7 cellular contexts compared by ENCODE assay signal in the genomic region with DNA sequence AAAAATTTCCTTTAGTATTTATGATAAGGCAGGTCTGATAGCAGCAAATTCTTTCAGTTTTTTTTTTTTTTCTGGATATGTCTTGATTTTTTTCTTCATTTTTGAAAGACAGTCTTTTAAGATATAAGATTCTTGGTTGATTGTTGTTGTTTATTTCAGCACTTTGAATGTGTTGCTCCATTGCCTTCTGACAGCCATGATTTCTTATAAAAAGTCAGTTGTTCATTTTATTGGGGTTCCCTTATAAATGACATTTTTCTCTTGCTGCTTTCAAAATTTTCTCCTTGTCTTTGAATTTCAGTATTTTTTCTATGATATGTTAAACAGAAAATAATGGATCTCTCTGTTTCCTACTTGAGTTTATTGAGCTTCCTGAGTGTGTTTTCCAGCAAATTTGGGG.
"Had no signal": no experiment of that assay in that cellular context is flagged by ENCODE, and none has a peak within 500 bp of the region (broad histone marks: within the 10 kb centered on the region; RNA-seq: fewer than 3 reads in every experiment).

No MANE protein-coding gene starts in this region.

- DNase-seq: IMR-90, KBM-7, KG1 had no signal

- ATAC-seq: K562 had no signal

- H3K4me3 ChIP-seq: K562 had no signal

- H3K27ac Mint-ChIP-seq: IgD-negative memory B cell had no signal

- H3K27ac ChIP-seq: HL-60 had no signal

- H3K4me3 Mint-ChIP-seq: IgD-negative memory B cell had no signal

- FAIRE-seq: HTR-8/SVneo, K562 had no signal

- H3K27me3 Mint-ChIP-seq: IgD-negative memory B cell had no signal
